In the genomic region with DNA sequence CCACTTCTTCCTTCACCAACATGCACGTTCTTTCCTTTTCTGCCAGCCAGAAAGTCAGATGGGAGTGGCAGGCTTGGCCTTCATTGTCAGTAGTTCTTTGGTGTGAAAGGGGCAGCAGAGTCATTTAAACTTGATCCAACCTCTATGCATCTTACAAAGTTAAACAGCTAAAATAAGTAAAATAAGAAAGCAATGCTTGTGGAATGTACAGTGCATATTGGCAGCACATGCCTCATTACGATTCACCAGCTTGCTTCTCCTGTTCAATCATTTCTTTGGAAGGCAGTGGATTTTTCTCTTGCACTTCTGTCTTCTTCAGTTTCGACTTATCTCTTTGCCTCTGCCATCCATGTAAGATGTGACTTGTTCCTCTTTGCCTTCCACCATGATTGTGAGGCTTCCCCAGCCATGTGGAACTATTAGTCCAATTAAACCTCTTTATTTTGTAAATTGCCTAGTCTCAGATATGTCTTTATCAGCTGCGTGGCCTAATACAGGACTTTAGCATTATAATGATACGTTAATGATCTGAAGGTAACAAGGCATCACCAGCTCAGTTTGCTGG, we compare ENCODE assay signal across 1 cellular context.
TF ChIP-seq lines count a peak whose summit lies in the region.

No MANE protein-coding gene starts in this region.

TF ChIP-seq in K562, 482 proteins besides CTCF, POLR2A, EP300 and RAD21:
- TF ChIP-seq CBX3 (IDR thresholded peaks at IDR 0.05; ENCODE audit: borderline replicate concordance in 1 of 2, low read length in 2 of 2) = 0 out of 3 replicates have a peak, but pooled peaks of 1 of the 2 experiments have one; percentile 10
- no peak for TF ChIP-seq NFRKB (IDR thresholded peaks at IDR 0.05; ENCODE audit: low read depth)
- TF ChIP-seq ZNF431 (CRISPR knock-in tag; IDR thresholded peaks at IDR 0.05) = peak; percentile 95
- TF ChIP-seq RBM17 (IDR thresholded peaks at IDR 0.05; ENCODE audit: borderline replicate concordance, low read depth, low read length) = no peak
